ENCODE assay signal across 12 cellular contexts in the genomic region with DNA sequence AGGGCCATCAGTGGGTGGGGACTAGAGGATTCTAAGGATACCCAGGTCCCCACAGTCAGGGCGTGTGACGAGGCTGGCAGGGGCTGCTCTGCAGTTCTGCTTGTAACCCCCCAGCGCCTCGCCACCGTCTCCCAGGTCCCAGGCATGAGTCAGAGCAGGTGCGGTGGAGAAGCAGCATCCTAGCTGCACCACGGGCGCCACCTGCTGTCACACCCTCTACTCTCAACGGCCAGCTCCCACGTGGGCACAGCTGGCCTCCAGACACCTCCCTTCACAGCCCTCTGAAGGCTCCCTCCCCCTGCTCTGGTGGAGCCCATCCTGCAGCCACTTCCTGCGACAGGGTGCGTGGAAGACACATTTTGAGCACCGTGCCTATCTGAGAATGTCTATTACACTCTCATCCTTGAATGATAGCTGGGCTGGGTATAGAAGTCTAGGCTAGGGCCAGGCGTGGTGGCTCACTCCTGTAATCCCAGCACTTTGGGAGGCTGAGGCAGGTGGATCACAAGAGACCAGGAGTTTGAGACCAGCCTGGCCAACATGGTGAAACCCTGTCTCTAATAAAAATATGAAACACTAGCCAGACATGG. TPM values are rescaled to one million over a fixed set of nuclear protein-coding genes. Genes with fewer than 3 reads are reported as not detected.
A peak's percentile ranks its signal among the peaks of the same experiment; 100 is the strongest.
DNase-seq lines count a peak whose midpoint lies in the region; ATAC-seq and TF ChIP-seq lines count a peak whose summit lies in the region.
"Had no signal": no experiment of that assay in that cellular context is flagged by ENCODE, and none has a peak within 500 bp of the region (broad histone marks: within the 10 kb centered on the region; RNA-seq: fewer than 3 reads in every experiment).

No MANE protein-coding gene starts in this region.

- WGBS in heart right ventricle, 2 donors: 69 to 72% methylated on average over 14 of the region's 14 CpGs
- WGBS in upper lobe of left lung, 2 donors: 70 to 82% methylated on average over 12 to 14 of the region's 14 CpGs

- H3K4me1 ChIP-seq in heart right ventricle (peaks cover 0 to 15% (median 3%) of the 10 kb centered on the region in 9 donors), OCI-LY7 (ENCODE audit: insufficient read depth, low read length, poor library complexity, severe bottlenecking) (no peaks in the 10 kb centered on the region), upper lobe of left lung (peaks cover 4 to 7% (median 5%) of the 10 kb centered on the region in 4 donors)

- BruUV-seq in OCI-LY7 (replicated peaks; lab: Mats Ljungman, UMichigan): no TSS peak

- no peaks in the 10 kb centered on the region for H3K79me2 ChIP-seq in OCI-LY7 (ENCODE audit: insufficient read depth, low read depth, low read length)

- H3K27ac ChIP-seq in heart right ventricle (no peak overlapping the region), OCI-LY7 (ENCODE audit: low read depth, low read length, poor library complexity, severe bottlenecking) (no peak overlapping the region), upper lobe of left lung (no peak overlapping the region)

- no peak overlapping the region for H3K4me2 ChIP-seq in OCI-LY7 (ENCODE audit: low read length)

- H3K4me3 ChIP-seq in heart right ventricle (no peak overlapping the region), OCI-LY7 (ENCODE audit: low read depth, low read length, poor library complexity, severe bottlenecking) (no peak overlapping the region), upper lobe of left lung (no peak overlapping the region)
- H3K4me3 ChIP-seq: MG63 had no signal

- no peaks in the 10 kb centered on the region for H4K20me1 ChIP-seq in OCI-LY7 (ENCODE audit: insufficient read depth, low read length)

- no peak for TF ChIP-seq EP300 in upper lobe of left lung (IDR thresholded peaks at IDR 0.05)

- ATAC-seq in Right ventricle myocardium superior (ENCODE audit: poor library complexity): peak; percentile 53
- no peak for ATAC-seq in heart right ventricle
- peak; percentile 35 to 38 for ATAC-seq in upper lobe of left lung (ENCODE audit: low FRiP score in 2 of 2)
- ATAC-seq in HG03039 (IDR thresholded peaks at IDR 0.05; ENCODE audit: unreplicated experiment): no peak
- ATAC-seq: T-helper 17 cell had no signal

- no peak for TF ChIP-seq POLR2A in upper lobe of left lung (IDR thresholded peaks at IDR 0.05)

- peaks cover 0 to 34% (median 15%) of the 10 kb centered on the region in 7 donors for H3K27me3 ChIP-seq in heart right ventricle
- H3K27me3 ChIP-seq in upper lobe of left lung: no peaks in the 10 kb centered on the region
- H3K27me3 ChIP-seq: MG63 had no signal

- H3K9me3 ChIP-seq in heart right ventricle: peaks cover 0 to 10% (median 0%) of the 10 kb centered on the region in 11 donors
- H3K9me3 ChIP-seq in OCI-LY7 (ENCODE audit: low read length): no peaks in the 10 kb centered on the region
- peaks cover 0 to 7% (median 2%) of the 10 kb centered on the region in 4 donors for H3K9me3 ChIP-seq in upper lobe of left lung
- H3K9me3 ChIP-seq: MG63 had no signal

- no peak overlapping the region for H2AFZ ChIP-seq in OCI-LY7 (ENCODE audit: low read length)

- CTCF ChIA-PET in OCI-LY7 (lab: Charles Lee; ENCODE audit: unreplicated experiment): no interaction called here

- POLR2A ChIA-PET in OCI-LY7 (lab: Charles Lee): no interaction called here

- H3K36me3 ChIP-seq in heart right ventricle (no peaks in the 10 kb centered on the region), OCI-LY7 (ENCODE audit: insufficient read depth, low read length) (no peaks in the 10 kb centered on the region), upper lobe of left lung (no peaks in the 10 kb centered on the region)
- H3K36me3 ChIP-seq: MG63 had no signal

- TF ChIP-seq CTCF in heart right ventricle (IDR thresholded peaks at IDR 0.05) (peak in 3 of 9 donors; percentile 13 to 18 (median 15)), OCI-LY7 (conservative IDR thresholded peaks at IDR 0.05; ENCODE audit: low read length) (0 out of 2 replicates have a peak, but pooled peaks have one; percentile 13), upper lobe of left lung (IDR thresholded peaks at IDR 0.05) (peak in 4 of 6 experiments; percentile 25 to 53 (median 48))

- DNase-seq in Right ventricle myocardium superior: no peak
- no peak for DNase-seq in heart right ventricle
- no peak for DNase-seq in OCI-LY7 (ENCODE audit: low spot score)
- peak; percentile 63 for DNase-seq in iPS-NIHi11 (ENCODE audit: low spot score)
- peak; percentile 63 to 76 for DNase-seq in upper lobe of left lung
- no peak for DNase-seq in NCI-H1105 treated with DMSO at 0.1 percent for 48 hours (lab: John Stamatoyannopoulos, UW)
- no peak for DNase-seq in NCI-H1105 (lab: John Stamatoyannopoulos, UW)
- DNase-seq: MG63; occipital lobe; stimulated activated CD4-positive, alpha-beta T cell treated with anti-CD3 and anti-CD28 coated beads, Interleukin-15, amount 100 ng/mL, for 24 hours; T-helper 17 cell had no signal

- no peaks in the 10 kb centered on the region for H3K9me2 ChIP-seq in OCI-LY7 (ENCODE audit: insufficient read depth, low read length)

- intact Hi-C loops in Right ventricle myocardium superior (cut with DNase I): no loop called here
- intact Hi-C loops in heart right ventricle (cut with DNase I): no loop called here
- intact Hi-C loops in OCI-LY7 (cut with micrococcal nuclease; ENCODE audit: unreplicated experiment): no loop called here

RNA-seq across cellular contexts. Expression of a gene that starts 6.9 kb away (rescaled TPM):
- total RNA-seq in Right ventricle myocardium superior: 32.2 TPM
- total RNA-seq in heart right ventricle: 10 to 100 TPM; 18.9 to 33.9 (median 29.6) TPM
- polyA plus RNA-seq in heart right ventricle: 10 to 100 TPM; 15.1 to 31.1 TPM
- 19.5 and 32.1 TPM in 2 replicates for total RNA-seq in OCI-LY7 (2014; rRNA removed; shearing (Covaris generic))
- total RNA-seq in OCI-LY7 (2022): 37.0 and 37.5 TPM in 2 replicates
- total RNA-seq in upper lobe of left lung: 10 to 100 TPM; 17.9 to 87.5 (median 54.9) TPM

RNA-seq across cellular contexts. Expression of a gene that starts 19.5 kb away (rescaled TPM):
- total RNA-seq in Right ventricle myocardium superior: 28.6 TPM
- 10 to 100 TPM; 18.5 to 42.4 (median 26.3) TPM for total RNA-seq in heart right ventricle
- 10 to 100 TPM; 23.7 to 45.5 TPM for polyA plus RNA-seq in heart right ventricle
- total RNA-seq in OCI-LY7 (2014; rRNA removed; shearing (Covaris generic)): 4.0 and 5.0 TPM in 2 replicates
- 6.0 and 6.5 TPM in 2 replicates for total RNA-seq in OCI-LY7 (2022)
- 10 to 100 TPM; 14.9 to 43.4 (median 23.8) TPM for total RNA-seq in upper lobe of left lung

Comparison
In these comparisons a context has a peak if more than half of its experiments do, and no peak if none do; other contexts are left out.
1. ATAC-seq: peak in Right ventricle myocardium superior (single experiment) and upper lobe of left lung (2 of 2); none in heart right ventricle (0 of 8) and HG03039 (single experiment).
2. DNase-seq: peak in iPS-NIHi11 (single experiment) and upper lobe of left lung (2 of 2); none in Right ventricle myocardium superior (single experiment), heart right ventricle (0 of 2), OCI-LY7 (single experiment), NCI-H1105 treated with DMSO at 0.1 percent for 48 hours (single experiment) and NCI-H1105 (single experiment).